In the genomic region with DNA sequence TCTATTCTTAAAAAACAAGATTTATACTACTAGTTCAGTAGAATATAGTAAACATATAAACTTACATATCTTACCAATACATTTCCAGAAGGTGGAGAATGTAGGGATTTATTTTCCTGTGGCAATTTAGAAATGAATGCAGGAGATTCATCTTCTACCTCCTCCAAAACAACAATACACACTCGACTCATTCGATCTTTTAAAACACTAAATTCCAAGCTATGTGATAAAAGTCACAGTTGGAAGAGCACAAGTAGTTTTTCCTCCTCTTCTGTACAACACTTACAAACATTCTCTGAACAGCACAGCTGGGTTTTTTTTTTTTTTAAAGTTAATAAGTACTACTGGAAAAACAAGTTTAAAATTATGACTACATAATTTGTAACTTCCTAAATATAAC, we compare ENCODE assay signal across 1 cellular context.
TF ChIP-seq lines count a peak whose summit lies in the region.

No MANE protein-coding gene starts in this region.

TF ChIP-seq in IMR-90, 13 proteins besides CTCF, POLR2A, EP300 and RAD21:
- TF ChIP-seq SMC3 (IDR thresholded peaks at IDR 0.05; ENCODE audit: low read depth, low read length) (no peak), MAFK (IDR thresholded peaks at IDR 0.05; ENCODE audit: low read depth, low read length) (no peak), CEBPB (IDR thresholded peaks at IDR 0.05; ENCODE audit: low read depth, low read length) (no peak), MAZ (IDR thresholded peaks at IDR 0.05; ENCODE audit: borderline replicate concordance, low read depth, low read length) (no peak)
